ENCODE assay signal across 1 cellular context in the genomic region with DNA sequence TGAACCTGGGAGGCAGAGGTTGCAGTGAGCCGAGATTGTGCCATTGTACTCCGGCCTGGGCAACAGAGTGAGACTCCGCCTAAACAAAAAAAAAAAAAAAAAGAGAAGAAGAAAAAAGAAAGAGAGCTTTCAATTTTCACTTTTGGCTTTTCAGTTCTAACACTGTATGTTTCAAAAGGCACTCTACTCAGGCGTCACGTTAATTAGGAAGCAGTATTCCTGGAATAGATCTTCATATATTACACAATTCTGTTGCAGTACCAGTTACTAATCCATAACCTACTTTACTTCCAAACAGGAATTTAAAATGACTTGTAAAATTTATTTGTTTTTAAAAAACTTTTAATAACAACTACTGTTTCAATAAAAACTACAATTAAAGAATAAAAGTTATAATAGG.
TF ChIP-seq lines count a peak whose summit lies in the region.

No MANE protein-coding gene starts in this region.

TF ChIP-seq in HepG2, 621 proteins besides CTCF, POLR2A, EP300 and RAD21 (continued from another document):
- TF ChIP-seq TFDP1 (CRISPR knock-in tag; IDR thresholded peaks at IDR 0.05; ENCODE audit: borderline replicate concordance) = no peak
- TF ChIP-seq E2F2 (CRISPR knock-in tag; IDR thresholded peaks at IDR 0.05; ENCODE audit: borderline replicate concordance) = no peak
- TF ChIP-seq, protein P1, sequence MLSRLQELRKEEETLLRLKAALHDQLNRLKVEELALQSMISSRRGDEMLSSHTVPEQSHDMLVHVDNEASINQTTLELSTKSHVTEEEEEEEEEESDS (CRISPR knock-in tag; IDR thresholded peaks at IDR 0.05; ENCODE audit: borderline replicate concordance) = no peak
- TF ChIP-seq ATF7-NPFF (CRISPR knock-in tag; IDR thresholded peaks at IDR 0.05; ENCODE audit: low read depth) = no peak
- TF ChIP-seq ZFP82 (CRISPR knock-in tag; IDR thresholded peaks at IDR 0.05; ENCODE audit: borderline replicate concordance) = no peak
- no peak for TF ChIP-seq DPF2 (CRISPR knock-in tag; IDR thresholded peaks at IDR 0.05; ENCODE audit: borderline replicate concordance, low read depth)
- TF ChIP-seq NRL (CRISPR knock-in tag; IDR thresholded peaks at IDR 0.05; ENCODE audit: borderline replicate concordance) = no peak
- no peak for TF ChIP-seq TIGD3 (CRISPR knock-in tag; IDR thresholded peaks at IDR 0.05; ENCODE audit: borderline replicate concordance)
- no peak for TF ChIP-seq RAD51 (IDR thresholded peaks at IDR 0.05; ENCODE audit: borderline replicate concordance)
- no peak for TF ChIP-seq RERE (CRISPR knock-in tag; IDR thresholded peaks at IDR 0.05; ENCODE audit: low read depth)
- no peak for TF ChIP-seq ZNF777 (CRISPR knock-in tag; IDR thresholded peaks at IDR 0.05)
